Comparison of ENCODE assay signal across 17 cellular contexts in the genomic region with DNA sequence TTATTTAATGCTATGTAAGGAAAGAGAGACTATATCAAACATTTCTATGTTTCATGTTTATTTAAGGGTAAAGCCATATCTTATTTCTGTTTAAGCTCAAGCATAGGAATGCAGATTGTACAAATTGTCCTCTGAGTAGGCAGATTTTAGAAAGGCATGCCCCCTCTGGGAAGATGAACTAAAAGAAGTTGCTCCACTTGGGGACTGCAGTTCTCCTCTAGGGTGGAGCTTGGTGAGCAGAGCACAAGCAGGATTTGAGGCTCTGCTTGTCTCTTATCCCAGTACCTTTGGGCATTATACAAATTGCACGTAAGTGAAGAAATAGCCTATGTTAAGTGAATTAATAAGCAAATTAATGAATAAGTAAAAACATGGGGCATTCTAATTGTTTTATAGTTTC.
"Had no signal": no experiment of that assay in that cellular context is flagged by ENCODE, and none has a peak within 500 bp of the region (broad histone marks: within the 10 kb centered on the region; RNA-seq: fewer than 3 reads in every experiment).

No MANE protein-coding gene starts in this region.

- H3K27ac ChIP-seq: epithelial cell of prostate, WERI-Rb-1 had no signal

- H3K9me3 ChIP-seq: transverse colon had no signal

- H3K27me3 Mint-ChIP-seq: activated naive CD8-positive, alpha-beta T cell treated with anti-CD3 and anti-CD28 coated beads, Interleukin-2, amount 10 ng/mL, durations not matched to agents 7 days and 5 days; naive B cell; stimulated activated naive B cell treated with anti-CD40 and anti-IgM and Interleukin-4, amounts not matched to agents 10 μg/mL and 1 μg/mL and 100 μg/mL, for 72 hours; T-cell had no signal

- H3K4me3 ChIP-seq: lung, transverse colon had no signal

- DNase-seq: activated CD8-positive, alpha-beta memory T cell treated with anti-CD3 and anti-CD28 coated beads, Interleukin-2, amount 50 U/mL, for 48 hours; activated naive CD4-positive, alpha-beta T cell treated with anti-CD3 and anti-CD28 coated beads for 36 hours; activated naive CD8-positive, alpha-beta T cell treated with anti-CD3 and anti-CD28 coated beads, Interleukin-2, amount 10 ng/mL, durations not matched to agents 7 days and 5 days; activated T-cell treated with anti-CD3 and anti-CD28 coated beads, Interleukin-2, amount 50 U/mL, for 4 hours; amygdala; islet precursor cell; left colon; naive B cell; nucleus accumbens; stimulated activated CD4-positive, alpha-beta T cell treated with anti-CD3 and anti-CD28 coated beads, Interleukin-2, amount 100 ng/mL, for 24 hours; stimulated activated naive B cell treated with anti-CD40 and anti-IgM and Interleukin-4, amounts not matched to agents 10 μg/mL and 1 μg/mL and 100 μg/mL, for 72 hours; T-cell; transverse colon; WERI-Rb-1 had no signal

- H3K27ac Mint-ChIP-seq: activated naive CD4-positive, alpha-beta T cell treated with anti-CD3 and anti-CD28 coated beads for 36 hours; activated naive CD8-positive, alpha-beta T cell treated with anti-CD3 and anti-CD28 coated beads, Interleukin-2, amount 10 ng/mL, durations not matched to agents 7 days and 5 days; activated T-helper 2 cell treated with anti-CD3 and anti-CD28 coated beads, Interferon-gamma antibody, Interleukin-2, Interleukin-4, amounts not matched to agents 10 μg/mL and 5 μg/mL and 100 μg/mL, durations not matched to agents 14 hours and 24 hours and 36 hours; naive B cell; stimulated activated naive B cell treated with anti-CD40 and anti-IgM and Interleukin-4, amounts not matched to agents 10 μg/mL and 1 μg/mL and 100 μg/mL, for 72 hours; T-cell had no signal

- ATAC-seq: activated T-cell treated with anti-CD3 and anti-CD28 coated beads, Interleukin-2, amount 50 U/mL, for 4 hours; left colon; stimulated activated naive B cell treated with anti-CD40 and anti-IgM and Interleukin-4, amounts not matched to agents 10 μg/mL and 1 μg/mL and 100 μg/mL, for 72 hours; T-cell had no signal

- H3K4me3 Mint-ChIP-seq: activated naive CD4-positive, alpha-beta T cell treated with anti-CD3 and anti-CD28 coated beads for 36 hours; activated naive CD8-positive, alpha-beta T cell treated with anti-CD3 and anti-CD28 coated beads, Interleukin-2, amount 10 ng/mL, durations not matched to agents 7 days and 5 days; activated T-cell treated with anti-CD3 and anti-CD28 coated beads, Interleukin-2, amount 50 U/mL, for 4 hours; naive B cell; stimulated activated naive B cell treated with anti-CD40 and anti-IgM and Interleukin-4, amounts not matched to agents 10 μg/mL and 1 μg/mL and 100 μg/mL, for 72 hours; T-cell had no signal

- H3K36me3 Mint-ChIP-seq: activated naive CD8-positive, alpha-beta T cell treated with anti-CD3 and anti-CD28 coated beads, Interleukin-2, amount 10 ng/mL, durations not matched to agents 7 days and 5 days; naive B cell; stimulated activated naive B cell treated with anti-CD40 and anti-IgM and Interleukin-4, amounts not matched to agents 10 μg/mL and 1 μg/mL and 100 μg/mL, for 72 hours; T-cell had no signal

- H3K27me3 ChIP-seq: transverse colon had no signal

- H3K9me3 Mint-ChIP-seq: activated naive CD4-positive, alpha-beta T cell treated with anti-CD3 and anti-CD28 coated beads for 36 hours; activated naive CD8-positive, alpha-beta T cell treated with anti-CD3 and anti-CD28 coated beads, Interleukin-2, amount 10 ng/mL, durations not matched to agents 7 days and 5 days; activated T-helper 2 cell treated with anti-CD3 and anti-CD28 coated beads, Interferon-gamma antibody, Interleukin-2, Interleukin-4, amounts not matched to agents 10 μg/mL and 5 μg/mL and 100 μg/mL, durations not matched to agents 14 hours and 24 hours and 36 hours had no signal

- H3K4me1 Mint-ChIP-seq: activated naive CD8-positive, alpha-beta T cell treated with anti-CD3 and anti-CD28 coated beads, Interleukin-2, amount 10 ng/mL, durations not matched to agents 7 days and 5 days; naive B cell; stimulated activated naive B cell treated with anti-CD40 and anti-IgM and Interleukin-4, amounts not matched to agents 10 μg/mL and 1 μg/mL and 100 μg/mL, for 72 hours; T-cell had no signal

- H3K36me3 ChIP-seq: transverse colon, WERI-Rb-1 had no signal
